In genomic region chr16:58661199-58661830, GRCh38 we compare ENCODE assay signal across 8 cellular contexts. TPM values are rescaled to one million over a fixed set of nuclear protein-coding genes. Genes with fewer than 3 reads are reported as not detected.
DNase-seq lines count a peak whose midpoint lies in the region; ATAC-seq and TF ChIP-seq lines count a peak whose summit lies in the region.

No MANE protein-coding gene starts in this region.

- no peak overlapping the region for H2AFZ ChIP-seq in GM23338

- no peaks in the 10 kb centered on the region for H3F3A ChIP-seq in GM23338 (replicated peaks; ENCODE audit: low read depth)

- no peaks in the 10 kb centered on the region for H3K36me3 Mint-ChIP-seq in activated CD8-positive, alpha-beta memory T cell treated with anti-CD3 and anti-CD28 coated beads, Interleukin-2, amount 10 ng/mL, durations not matched to agents 7 days and 5 days
- H3K36me3 Mint-ChIP-seq in GM23338 (ENCODE audit: low read depth), result peaks cover under 1% of the 10 kb centered on the region; the same call in 1 of the 3 replicates

- no peaks in the 10 kb centered on the region for H3K79me2 ChIP-seq in GM23338 (replicated peaks; ENCODE audit: insufficient read depth)

- H3K27ac Mint-ChIP-seq in activated CD8-positive, alpha-beta memory T cell treated with anti-CD3 and anti-CD28 coated beads, Interleukin-2, amount 10 ng/mL, durations not matched to agents 7 days and 5 days, result no peak overlapping the region
- no peak overlapping the region for H3K27ac Mint-ChIP-seq in GM23338

- H3K9me2 ChIP-seq in GM23338 (ENCODE audit: insufficient read depth), result no peaks in the 10 kb centered on the region

- H3K27me3 ChIP-seq in GM23338 (ENCODE audit: insufficient read depth), result no peaks in the 10 kb centered on the region

- H3K36me3 ChIP-seq in GM23338 (ENCODE audit: insufficient read depth), result no peaks in the 10 kb centered on the region

- CTCF ChIA-PET in activated CD8-positive, alpha-beta memory T cell treated with anti-CD3 and anti-CD28 coated beads, Interleukin-2, amount 10 ng/mL, durations not matched to agents 7 days and 5 days (lab: Charles Lee), result interaction anchor here (0.8 to 1.8 kb wide), 10 partner anchors 10 to 324 kb away, joined by 3 to 10 read pairs (median 4); partner anchors contain the start of gene SLC38A7

- H3K4me2 ChIP-seq in GM23338, result no peak overlapping the region

- no peak overlapping the region for H3K27ac ChIP-seq in GM23338 (ENCODE audit: low read depth)

- peak; percentile 72 to 90 for TF ChIP-seq CTCF in GM23338 (conservative IDR thresholded peaks at IDR 0.05; ENCODE audit: low read depth in 2 of 2)
- TF ChIP-seq CTCF in LNCaP clone FGC (IDR thresholded peaks at IDR 0.05; ENCODE audit: control insufficient read depth, extremely low read depth, insufficient read depth), result peak; percentile 85

- ATAC-seq in activated CD8-positive, alpha-beta memory T cell treated with anti-CD3 and anti-CD28 coated beads, Interleukin-2, amount 10 ng/mL, durations not matched to agents 7 days and 5 days, result peak; percentile 80
- ATAC-seq in GM23338, result peak; percentile 95
- no peak for ATAC-seq in HG02588 (IDR thresholded peaks at IDR 0.05; ENCODE audit: unreplicated experiment)

- H3K4me1 Mint-ChIP-seq in activated CD8-positive, alpha-beta memory T cell treated with anti-CD3 and anti-CD28 coated beads, Interleukin-2, amount 10 ng/mL, durations not matched to agents 7 days and 5 days, result no peaks in the 10 kb centered on the region
- peaks cover 2% of the 10 kb centered on the region; the same call in 2 of the 3 replicates for H3K4me1 Mint-ChIP-seq in GM23338

- H3K4me3 Mint-ChIP-seq in activated CD8-positive, alpha-beta memory T cell treated with anti-CD3 and anti-CD28 coated beads, Interleukin-2, amount 10 ng/mL, durations not matched to agents 7 days and 5 days, result no peak overlapping the region
- no peak overlapping the region for H3K4me3 Mint-ChIP-seq in GM23338

- peaks cover 7% of the 10 kb centered on the region; the same call in 1 of the 2 replicates for H4K20me1 ChIP-seq in GM23338 (replicated peaks; ENCODE audit: insufficient read depth)

- no peaks in the 10 kb centered on the region for H3K4me1 ChIP-seq in GM23338 (ENCODE audit: insufficient read depth)

- peak; percentile 42 for DNase-seq in activated CD8-positive, alpha-beta memory T cell treated with anti-CD3 and anti-CD28 coated beads, Interleukin-2, amount 10 ng/mL, durations not matched to agents 7 days and 5 days
- DNase-seq in activated CD8-positive, alpha-beta memory T cell treated with anti-CD3 and anti-CD28 coated beads for 24 hours, result no peak
- DNase-seq in GM23338 (ENCODE audit: low spot score) (peak; percentile 87), LNCaP clone FGC (ENCODE audit: low read depth) (peak; percentile 60), SHP77 (lab: John Stamatoyannopoulos, UW) (peak; percentile 69 to 82), epidermal melanocyte (ENCODE audit: insufficient read length, low spot score) (peak; percentile 96), midbrain (lab: John Stamatoyannopoulos, UW) (peak; percentile 84)

- no peaks in the 10 kb centered on the region for H3K9me3 Mint-ChIP-seq in activated CD8-positive, alpha-beta memory T cell treated with anti-CD3 and anti-CD28 coated beads, Interleukin-2, amount 10 ng/mL, durations not matched to agents 7 days and 5 days (ENCODE audit: low read depth)
- no peaks in the 10 kb centered on the region for H3K9me3 Mint-ChIP-seq in GM23338

- H3K4me3 ChIP-seq in GM23338 (no peak overlapping the region), LNCaP clone FGC (ENCODE audit: low read depth, low read length) (no peak overlapping the region)

- H3K27me3 Mint-ChIP-seq in activated CD8-positive, alpha-beta memory T cell treated with anti-CD3 and anti-CD28 coated beads, Interleukin-2, amount 10 ng/mL, durations not matched to agents 7 days and 5 days, result peaks cover 3% of the 10 kb centered on the region
- peaks cover 2% of the 10 kb centered on the region for H3K27me3 Mint-ChIP-seq in GM23338 (ENCODE audit: insufficient read depth, low read depth, poor library complexity)

TF ChIP-seq in GM23338, 12 proteins besides CTCF, POLR2A, EP300 and RAD21:
- TF ChIP-seq NANOG (IDR thresholded peaks at IDR 0.05; ENCODE audit: borderline replicate concordance) (no peak), ETS1 (IDR thresholded peaks at IDR 0.05) (no peak), ZNF462 (CRISPR knock-in tag; IDR thresholded peaks at IDR 0.05) (0 out of 2 replicates have a peak, but pooled peaks have one; percentile 11)

RNA-seq across cellular contexts. Expression of gene SLC38A7, which starts 23.3 kb away (rescaled TPM):
- 10 to 100 TPM; 10.4 to 12.3 TPM for total RNA-seq in activated CD8-positive, alpha-beta memory T cell treated with anti-CD3 and anti-CD28 coated beads, Interleukin-2, amount 10 ng/mL, durations not matched to agents 7 days and 5 days
- 22.9 and 27.8 TPM in 2 replicates for total RNA-seq in GM23338 (2014; rRNA removed; shearing (Covaris generic))
- polyA plus RNA-seq in GM23338 (2016; fragmentation: Nextera tagmentation; extraction: Ambion mirVana), result 13.6 and 13.9 TPM in 2 replicates

RNA-seq across cellular contexts. Expression of gene CNOT1, which starts 31.7 kb away (rescaled TPM):
- 100 to 1,000 TPM; 268 to 273 TPM for total RNA-seq in activated CD8-positive, alpha-beta memory T cell treated with anti-CD3 and anti-CD28 coated beads, Interleukin-2, amount 10 ng/mL, durations not matched to agents 7 days and 5 days
- 298 and 319 TPM in 2 replicates for total RNA-seq in GM23338 (2014; rRNA removed; shearing (Covaris generic))
- 46.4 and 59.2 TPM in 2 replicates for polyA plus RNA-seq in GM23338 (2016; fragmentation: Nextera tagmentation; extraction: Ambion mirVana)
